10 cellular contexts compared by ENCODE assay signal in genomic region chr5:170357853-170358497, GRCh38. TPM values are rescaled to one million over a fixed set of nuclear protein-coding genes. Genes with fewer than 3 reads are reported as not detected.
A peak's percentile ranks its signal among the peaks of the same experiment; 100 is the strongest.
DNase-seq lines count a peak whose midpoint lies in the region; ATAC-seq, FAIRE-seq and TF ChIP-seq lines count a peak whose summit lies in the region.
"Had no signal": no experiment of that assay in that cellular context is flagged by ENCODE, and none has a peak within 500 bp of the region (broad histone marks: within the 10 kb centered on the region; RNA-seq: fewer than 3 reads in every experiment).

No MANE protein-coding gene starts in this region.

- peaks cover 88% of the 10 kb centered on the region for H3K4me1 Mint-ChIP-seq in CD14-positive monocyte
- no peaks in the 10 kb centered on the region for H3K4me1 Mint-ChIP-seq in activated T-helper 1 cell treated with anti-CD3 and anti-CD28 coated beads, Interleukin-12 subunit alpha, Interleukin-12 subunit beta, Interleukin-2, Interleukin-4 antibody, amounts not matched to agents 30 ng/mL and 10 ng/mL and 1 ng/mL, durations not matched to agents 14 hours and 24 hours and 36 hours (ENCODE audit: low read depth)
- H3K4me1 Mint-ChIP-seq: activated CD8-positive, alpha-beta memory T cell treated with anti-CD3 and anti-CD28 coated beads, Interleukin-2, amount 10 ng/mL, durations not matched to agents 7 days and 5 days had no signal

- intact Hi-C loops in CD14-positive monocyte (cut with micrococcal nuclease): no loop called here
- intact Hi-C loops in heart right ventricle (cut with DNase I): loop anchor here in 1 of 10 donors (5.0 kb wide), 1 partner anchor 59 kb away; no protein-coding TSS in a partner anchor
- intact Hi-C loops in posterior vena cava (cut with DNase I): loop anchor here in 1 of 2 donors (10.0 kb wide), 1 partner anchor 93 kb away; no protein-coding TSS in a partner anchor
- intact Hi-C loops in activated T-helper 1 cell treated with anti-CD3 and anti-CD28 coated beads, Interleukin-12 subunit alpha, Interleukin-12 subunit beta, Interleukin-2, Interleukin-4 antibody, amounts not matched to agents 30 ng/mL and 10 ng/mL and 1 ng/mL, durations not matched to agents 14 hours and 24 hours and 36 hours (cut with micrococcal nuclease): no loop called here

- peak overlapping the region; percentile 98 to 100 (median 99) for H3K27ac Mint-ChIP-seq in CD14-positive monocyte
- H3K27ac Mint-ChIP-seq in activated T-helper 1 cell treated with anti-CD3 and anti-CD28 coated beads, Interleukin-12 subunit alpha, Interleukin-12 subunit beta, Interleukin-2, Interleukin-4 antibody, amounts not matched to agents 30 ng/mL and 10 ng/mL and 1 ng/mL, durations not matched to agents 14 hours and 24 hours and 36 hours: no peak overlapping the region
- H3K27ac Mint-ChIP-seq: activated CD8-positive, alpha-beta memory T cell treated with anti-CD3 and anti-CD28 coated beads, Interleukin-2, amount 10 ng/mL, durations not matched to agents 7 days and 5 days had no signal

- peak overlapping the region; percentile 61 to 88 for H3K4me3 Mint-ChIP-seq in CD14-positive monocyte
- H3K4me3 Mint-ChIP-seq in activated T-helper 1 cell treated with anti-CD3 and anti-CD28 coated beads, Interleukin-12 subunit alpha, Interleukin-12 subunit beta, Interleukin-2, Interleukin-4 antibody, amounts not matched to agents 30 ng/mL and 10 ng/mL and 1 ng/mL, durations not matched to agents 14 hours and 24 hours and 36 hours: no peak overlapping the region
- H3K4me3 Mint-ChIP-seq: activated CD8-positive, alpha-beta memory T cell treated with anti-CD3 and anti-CD28 coated beads, Interleukin-2, amount 10 ng/mL, durations not matched to agents 7 days and 5 days had no signal

- no peak overlapping the region for H3K4me3 ChIP-seq in heart right ventricle

- peaks cover 0 to 8% (median 0%) of the 10 kb centered on the region in 7 donors for H3K27me3 ChIP-seq in heart right ventricle

- no peaks in the 10 kb centered on the region for H3K36me3 Mint-ChIP-seq in CD14-positive monocyte
- no peaks in the 10 kb centered on the region for H3K36me3 Mint-ChIP-seq in activated T-helper 1 cell treated with anti-CD3 and anti-CD28 coated beads, Interleukin-12 subunit alpha, Interleukin-12 subunit beta, Interleukin-2, Interleukin-4 antibody, amounts not matched to agents 30 ng/mL and 10 ng/mL and 1 ng/mL, durations not matched to agents 14 hours and 24 hours and 36 hours (ENCODE audit: low read depth)
- H3K36me3 Mint-ChIP-seq: activated CD8-positive, alpha-beta memory T cell treated with anti-CD3 and anti-CD28 coated beads, Interleukin-2, amount 10 ng/mL, durations not matched to agents 7 days and 5 days had no signal

- DNase-seq in CD14-positive monocyte (ENCODE audit: low spot score) (peak; percentile 91), SIG-M5 treated with dmso at 0.1 percent for 504 hours (lab: John Stamatoyannopoulos, UW; ENCODE audit: unreplicated experiment) (peak; percentile 91), heart right ventricle (peak; percentile 50 to 62), posterior vena cava (ENCODE audit: low spot score) (peak; percentile 92), GM12892 (ENCODE audit: insufficient read length) (no peak)
- no peak for DNase-seq in activated CD8-positive, alpha-beta memory T cell treated with anti-CD3 and anti-CD28 coated beads, Interleukin-2, amount 50 U/mL, for 48 hours
- DNase-seq in activated naive CD4-positive, alpha-beta T cell treated with Interleukin-2 at 50 U/mL for 16 hours: no peak
- no peak for DNase-seq in activated T-helper 1 cell treated with anti-CD3 and anti-CD28 coated beads, Interleukin-12 subunit alpha, Interleukin-12 subunit beta, Interleukin-2, Interleukin-4 antibody, amounts not matched to agents 30 ng/mL and 10 ng/mL and 1 ng/mL, durations not matched to agents 14 hours and 24 hours and 36 hours (ENCODE audit: low spot score)
- DNase-seq: activated CD8-positive, alpha-beta memory T cell treated with anti-CD3 and anti-CD28 coated beads, Interleukin-2, amount 10 ng/mL, durations not matched to agents 7 days and 5 days had no signal

- no peaks in the 10 kb centered on the region for H3K36me3 ChIP-seq in heart right ventricle

- TF ChIP-seq POLR2A in GM12892 (IDR thresholded peaks at IDR 0.05; ENCODE audit: low read depth, low read length): no peak

- H3K4me1 ChIP-seq in heart right ventricle: peaks cover 15 to 95% (median 71%) of the 10 kb centered on the region in 9 donors

- H3K27ac ChIP-seq in heart right ventricle: peak overlapping the region in 5 of 10 donors; percentile 17 to 84 (median 43)

- no peak for FAIRE-seq in GM12892 (lab: Jason Lieb, UNC)

- peaks cover 0 to 3% (median 2%) of the 10 kb centered on the region in 3 donors for H3K27me3 Mint-ChIP-seq in CD14-positive monocyte (ENCODE audit: low read depth in 3 of 3)
- peaks cover 16% of the 10 kb centered on the region for H3K27me3 Mint-ChIP-seq in activated T-helper 1 cell treated with anti-CD3 and anti-CD28 coated beads, Interleukin-12 subunit alpha, Interleukin-12 subunit beta, Interleukin-2, Interleukin-4 antibody, amounts not matched to agents 30 ng/mL and 10 ng/mL and 1 ng/mL, durations not matched to agents 14 hours and 24 hours and 36 hours (ENCODE audit: insufficient read depth)

- 70 to 87% methylated on average over 10 of the region's 10 CpGs for WGBS in heart right ventricle, 2 donors

- ATAC-seq in heart right ventricle: peak in 7 of 8 donors; percentile 37 to 61 (median 43)
- ATAC-seq: activated CD8-positive, alpha-beta memory T cell treated with anti-CD3 and anti-CD28 coated beads, Interleukin-2, amount 10 ng/mL, durations not matched to agents 7 days and 5 days; SK-N-SH treated with all-trans-retinoic acid at 6 μM for 48 hours had no signal

- H3K9me3 ChIP-seq in heart right ventricle: no peaks in the 10 kb centered on the region

- no peak for TF ChIP-seq CTCF in CD14-positive monocyte (IDR thresholded peaks at IDR 0.05)
- no peak for TF ChIP-seq CTCF in heart right ventricle (IDR thresholded peaks at IDR 0.05)

- no peaks in the 10 kb centered on the region for H3K9me3 Mint-ChIP-seq in CD14-positive monocyte
- H3K9me3 Mint-ChIP-seq in activated T-helper 1 cell treated with anti-CD3 and anti-CD28 coated beads, Interleukin-12 subunit alpha, Interleukin-12 subunit beta, Interleukin-2, Interleukin-4 antibody, amounts not matched to agents 30 ng/mL and 10 ng/mL and 1 ng/mL, durations not matched to agents 14 hours and 24 hours and 36 hours: no peaks in the 10 kb centered on the region

RNA-seq across cellular contexts. Expression of gene KCNMB1, which starts 31.2 kb away (rescaled TPM):
- 1 to 10 TPM in 1 of 2 donors, under 1 TPM in 1; 0.79 to 1.2 TPM for polyA plus RNA-seq in CD14-positive monocyte
- total RNA-seq in heart right ventricle: 1 to 10 TPM in 7 of 10 donors, under 1 TPM in 3; 0.90 to 2.8 (median 1.2) TPM
- 1 to 10 TPM; 1.2 to 2.7 TPM for polyA plus RNA-seq in heart right ventricle
- total RNA-seq in posterior vena cava: 10 to 100 TPM; 48.6 to 61.6 TPM
- polyA plus RNA-seq in GM12892 (2012; ENCODE audit: missing spikeins): 3.9 TPM
- total RNA-seq in activated T-helper 1 cell treated with anti-CD3 and anti-CD28 coated beads, Interleukin-12 subunit alpha, Interleukin-12 subunit beta, Interleukin-2, Interleukin-4 antibody, amounts not matched to agents 30 ng/mL and 10 ng/mL and 1 ng/mL, durations not matched to agents 14 hours and 24 hours and 36 hours: 0.03 TPM in 1 of 2 replicates, not detected in the other
- total RNA-seq: activated CD8-positive, alpha-beta memory T cell treated with anti-CD3 and anti-CD28 coated beads, Interleukin-2, amount 10 ng/mL, durations not matched to agents 7 days and 5 days had no signal

Comparison
In these comparisons a context has a peak if more than half of its experiments do, and no peak if none do; other contexts are left out.
1. DNase-seq: peak in CD14-positive monocyte (single experiment), SIG-M5 treated with dmso at 0.1 percent for 504 hours (single experiment), heart right ventricle (2 of 2) and posterior vena cava (single experiment); none in activated CD8-positive, alpha-beta memory T cell treated with anti-CD3 and anti-CD28 coated beads, Interleukin-2, amount 50 U/mL, for 48 hours (single experiment), activated naive CD4-positive, alpha-beta T cell treated with Interleukin-2 at 50 U/mL for 16 hours (single experiment), GM12892 (single experiment) and activated T-helper 1 cell treated with anti-CD3 and anti-CD28 coated beads, Interleukin-12 subunit alpha, Interleukin-12 subunit beta, Interleukin-2, Interleukin-4 antibody, amounts not matched to agents 30 ng/mL and 10 ng/mL and 1 ng/mL, durations not matched to agents 14 hours and 24 hours and 36 hours (single experiment).
2. RNA of gene KCNMB1, which starts 31.2 kb away (total RNA-seq): 48.6 to 61.6 TPM in posterior vena cava; 0.90 to 2.8 TPM in heart right ventricle and 0.03 TPM in activated T-helper 1 cell treated with anti-CD3 and anti-CD28 coated beads, Interleukin-12 subunit alpha, Interleukin-12 subunit beta, Interleukin-2, Interleukin-4 antibody, amounts not matched to agents 30 ng/mL and 10 ng/mL and 1 ng/mL, durations not matched to agents 14 hours and 24 hours and 36 hours; every median in the first group is over 10 times any median in the second.